Comparison of ENCODE assay signal across 10 cellular contexts in the genomic region with DNA sequence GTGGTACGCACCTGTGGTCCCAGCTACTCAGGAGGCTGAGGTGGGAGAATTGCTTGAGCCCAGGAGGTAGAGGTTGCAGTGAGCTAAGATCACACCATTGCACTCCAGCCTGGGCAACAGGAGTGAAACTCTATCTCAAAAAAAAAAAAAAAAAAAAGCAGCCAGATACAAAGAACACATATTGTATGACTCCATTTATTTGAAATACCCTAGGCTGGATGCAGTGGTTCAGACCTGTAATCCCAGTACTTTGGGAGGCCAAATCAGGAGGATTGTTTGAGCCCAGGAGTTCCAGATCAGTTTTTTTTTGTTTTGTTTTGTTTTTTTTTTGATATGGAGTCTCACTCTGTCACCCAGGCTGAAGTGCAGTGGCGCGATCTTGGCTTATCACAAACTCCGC. TPM values are rescaled to one million over a fixed set of nuclear protein-coding genes. Genes with fewer than 3 reads are reported as not detected.
DNase-seq lines count a peak whose midpoint lies in the region; ATAC-seq, FAIRE-seq and TF ChIP-seq lines count a peak whose summit lies in the region.
"Not testable (repeated sequence)": the region's sequence is repeated elsewhere in the genome, so short reads cannot be mapped to it uniquely, and the experiment has no call there.
"Had no signal": no experiment of that assay in that cellular context is flagged by ENCODE, and none has a peak within 500 bp of the region (broad histone marks: within the 10 kb centered on the region; RNA-seq: fewer than 3 reads in every experiment).

No MANE protein-coding gene starts in this region.

- H3K9ac ChIP-seq in K562 (ENCODE audit: insufficient read depth in 1 of 2, low read depth in 2 of 2, low read length in 2 of 2), result not testable (repeated sequence)

- H3K9me1 ChIP-seq in K562 (ENCODE audit: control insufficient read depth, insufficient read depth, low read length), result not testable (repeated sequence)

- not testable (repeated sequence) for H3K4me2 ChIP-seq in K562 (ENCODE audit: insufficient read depth, low read length)

- 49% methylated on average over 4 of the region's 4 CpGs for WGBS in K562 (ENCODE audit: insufficient coverage, low coverage, missing lambda C conversion rate)

- H3K79me2 ChIP-seq in K562 (ENCODE audit: control insufficient read depth, insufficient read depth, low read length), result peaks cover 28% of the 10 kb centered on the region

- not testable (repeated sequence) for H3K4me3 ChIP-seq in K562, gastrocnemius medialis

- FAIRE-seq in K562 (lab: Jason Lieb, UNC), result not testable (repeated sequence)

- BruUV-seq in K562 (replicated peaks; lab: Mats Ljungman, UMichigan), result not testable (repeated sequence)

- POLR2A ChIA-PET in HEK293T (lab: Yijun Ruan, JAX), result not testable (repeated sequence)
- POLR2A ChIA-PET in K562 (lab: Yijun Ruan, JAX), result interaction anchor here (0.6 to 1.1 kb wide), 2 partner anchors 11 to 290 kb away, joined by 3 to 4 read pairs; no protein-coding TSS in a partner anchor

- H3K9me3 ChIP-seq in K562 (replicated peaks; ENCODE audit: control insufficient read depth, insufficient read depth, low read depth, low read length); gastrocnemius medialis: not testable (repeated sequence)

- intact Hi-C loops in K562 (cut with micrococcal nuclease); gastrocnemius medialis (cut with DNase I; ENCODE audit: low total_unique reads): not testable (repeated sequence)

- CTCF ChIA-PET in HEK293T (lab: Yijun Ruan, JAX); K562 (lab: Yijun Ruan, JAX; ENCODE audit: low intra/inter-chr PET ratio): not testable (repeated sequence)

- TF ChIP-seq CTCF in K562 (IDR thresholded peaks at IDR 0.05 in 2 of 3, conservative IDR thresholded peaks at IDR 0.05 in 1 of 3; ENCODE audit: insufficient read depth in 2 of 3, low read depth in 1 of 3, low read length in 3 of 3); gastrocnemius medialis (IDR thresholded peaks at IDR 0.05 in 4 of 5, conservative IDR thresholded peaks at IDR 0.05 in 1 of 5): not testable (repeated sequence)

- TF ChIP-seq RAD21 in K562 (CRISPR knock-in tag; conservative IDR thresholded peaks at IDR 0.05 in 1 of 2, IDR thresholded peaks at IDR 0.05 in 1 of 2), result not testable (repeated sequence)

- not testable (repeated sequence) for TF ChIP-seq EP300 in K562 (IDR thresholded peaks at IDR 0.05; ENCODE audit: low read length)

- H4K20me1 ChIP-seq in K562 (replicated peaks; ENCODE audit: control insufficient read depth, insufficient read depth, low read length), result not testable (repeated sequence)

- not testable (repeated sequence) for ATAC-seq in K562
- ATAC-seq in gastrocnemius medialis, result peak; percentile 21 to 23

- H3K4me1 ChIP-seq in K562 (replicated peaks in 1 of 2; ENCODE audit: control insufficient read depth in 2 of 2, insufficient read depth in 2 of 2, low read length in 2 of 2) (peaks cover 10 to 40% of the 10 kb centered on the region in 2 experiments; a peak in 4 of 5 replicates), gastrocnemius medialis (peaks cover 16 to 25% of the 10 kb centered on the region in 2 donors)

- H3K27ac ChIP-seq in K562 (ENCODE audit: extremely low read depth, low read depth, low read length), result not testable (repeated sequence)
- H3K27ac ChIP-seq in gastrocnemius medialis, result peak overlapping the region in 3 of 4 donors; percentile 14 to 89 (median 66)

- H3K36me3 ChIP-seq in K562 (ENCODE audit: control insufficient read depth, insufficient read depth, low read length); gastrocnemius medialis: not testable (repeated sequence)

- TF ChIP-seq POLR2A in K562 (conservative IDR thresholded peaks at IDR 0.05); gastrocnemius medialis (IDR thresholded peaks at IDR 0.05): not testable (repeated sequence)

- H3K27me3 ChIP-seq in K562 (ENCODE audit: control insufficient read depth in 2 of 2, insufficient read depth in 2 of 2, low read length in 2 of 2); gastrocnemius medialis: not testable (repeated sequence)

- not testable (repeated sequence) for H2AFZ ChIP-seq in K562 (ENCODE audit: low read depth, low read length)

- in situ Hi-C loops in K562 (cut with MboI); gastrocnemius medialis (cut with MboI; ENCODE audit: low sequenced_read_pairs in 4 of 4): not testable (repeated sequence)

- not testable (repeated sequence) for DNase-seq in HEK293T (ENCODE audit: extremely low spot score)
- DNase-seq in NCI-H2171 treated with DMSO at 0.1 percent for 48 hours (lab: John Stamatoyannopoulos, UW), result peak; percentile 31
- peak in 1 of 4 experiments; percentile 15 for DNase-seq in K562 (ENCODE audit: extremely low read depth in 1 of 4, low spot score in 3 of 4)
- DNase-seq in gastrocnemius medialis, result peak in 1 of 2 donors; percentile 11

RNA-seq across cellular contexts. Expression of gene PTPMT1, which starts 3.0 kb away (rescaled TPM):
- total RNA-seq in K562 (2011; cell fraction: chromatin; rRNA removed; ENCODE audit: low replicate concordance), result 24.4 and 29.4 TPM in 2 replicates
- total RNA-seq in K562 (2011; cell fraction: nucleolus; rRNA removed), result 46.2 and 48.8 TPM in 2 replicates
- 40.4 and 62.1 TPM in 2 replicates for total RNA-seq in K562 (2011; cell fraction: nucleoplasm; rRNA removed)
- total RNA-seq in K562 (2014; rRNA removed) (140 and 146 TPM in 2 replicates), K562 (2014; rRNA removed; fragmentation: Illumina TruSeq; extraction: Trizol) (59.3 and 60.4 TPM in 2 replicates), K562 (2015; rRNA removed; fragmentation: Illumina TruSeq; extraction: Trizol) (61.2 and 65.3 TPM in 2 replicates), K562 (2021) (67.2 and 83.6 TPM in 2 replicates), gastrocnemius medialis (10 to 100 TPM; 58.2 to 87.9 (median 79.8) TPM)
- polyA plus RNA-seq in K562 (2011; rRNA removed) (69.8 and 80.0 TPM in 2 replicates), K562 (2014; fragmentation: Illumina TruSeq; extraction: Trizol) (66.6 and 73.1 TPM in 2 replicates), K562 (2014; fragmentation: Nextera tagmentation; extraction: Ambion mirVana) (10 to 100 TPM; 10.4 to 16.5 TPM), K562 (2014; rRNA removed) (109 and 144 TPM in 2 replicates)
- polyA plus RNA-seq in K562 (2011; cell fraction: cytosol; rRNA removed), result 103 and 173 TPM in 2 replicates
- polyA plus RNA-seq in K562 (2011; cell fraction: nucleus; rRNA removed), result 29.7 and 32.6 TPM in 2 replicates
- 73.7 and 80.8 TPM in 2 replicates for polyA plus RNA-seq in K562 (2012)
- polyA minus RNA-seq in K562 (2011; rRNA and poly(A)+ RNA removed), result 31.1 and 36.7 TPM in 2 replicates
- polyA minus RNA-seq in K562 (2011; cell fraction: cytosol; rRNA and poly(A)+ RNA removed), result 23.8 and 30.2 TPM in 2 replicates
- polyA minus RNA-seq in K562 (2011; cell fraction: nucleus; rRNA and poly(A)+ RNA removed), result 18.9 and 21.1 TPM in 2 replicates

RNA-seq across cellular contexts. Expression of gene CELF1, which starts 9.5 kb away (rescaled TPM):
- total RNA-seq in K562 (2011; cell fraction: chromatin; rRNA removed; ENCODE audit: low replicate concordance), result 291 and 350 TPM in 2 replicates
- 140 and 172 TPM in 2 replicates for total RNA-seq in K562 (2011; cell fraction: nucleolus; rRNA removed)
- 256 and 337 TPM in 2 replicates for total RNA-seq in K562 (2011; cell fraction: nucleoplasm; rRNA removed)
- total RNA-seq in K562 (2014; rRNA removed), result 59.2 and 63.9 TPM in 2 replicates
- total RNA-seq in K562 (2014; rRNA removed; fragmentation: Illumina TruSeq; extraction: Trizol), result 77.4 and 79.1 TPM in 2 replicates
- 65.1 and 71.4 TPM in 2 replicates for total RNA-seq in K562 (2015; rRNA removed; fragmentation: Illumina TruSeq; extraction: Trizol)
- 102 and 111 TPM in 2 replicates for total RNA-seq in K562 (2021)
- polyA plus RNA-seq in K562 (2011; rRNA removed), result 124 and 142 TPM in 2 replicates
- 75.5 and 93.9 TPM in 2 replicates for polyA plus RNA-seq in K562 (2011; cell fraction: cytosol; rRNA removed)
- polyA plus RNA-seq in K562 (2011; cell fraction: nucleus; rRNA removed), result 276 and 281 TPM in 2 replicates
- polyA plus RNA-seq in K562 (2012), result 28.5 and 38.8 TPM in 2 replicates
- 75.0 and 81.6 TPM in 2 replicates for polyA plus RNA-seq in K562 (2014; fragmentation: Illumina TruSeq; extraction: Trizol)
- 10 to 100 TPM; 11.3 to 21.6 TPM for polyA plus RNA-seq in K562 (2014; fragmentation: Nextera tagmentation; extraction: Ambion mirVana)
- 82.8 and 88.9 TPM in 2 replicates for polyA plus RNA-seq in K562 (2014; rRNA removed)
- polyA minus RNA-seq in K562 (2011; rRNA and poly(A)+ RNA removed), result 138 and 183 TPM in 2 replicates
- 71.5 and 87.3 TPM in 2 replicates for polyA minus RNA-seq in K562 (2011; cell fraction: cytosol; rRNA and poly(A)+ RNA removed)
- polyA minus RNA-seq in K562 (2011; cell fraction: nucleus; rRNA and poly(A)+ RNA removed), result 67.6 and 122 TPM in 2 replicates
- 100 to 1,000 TPM; 106 to 185 (median 136) TPM for total RNA-seq in gastrocnemius medialis

RNA-seq across cellular contexts. Expression of gene KBTBD4, which starts 16.4 kb away (rescaled TPM):
- 9.0 and 15.8 TPM in 2 replicates for total RNA-seq in K562 (2011; cell fraction: chromatin; rRNA removed; ENCODE audit: low replicate concordance)
- 11.7 and 13.2 TPM in 2 replicates for total RNA-seq in K562 (2011; cell fraction: nucleolus; rRNA removed)
- total RNA-seq in K562 (2011; cell fraction: nucleoplasm; rRNA removed), result 11.6 and 13.4 TPM in 2 replicates
- total RNA-seq in K562 (2014; rRNA removed), result 9.1 and 11.2 TPM in 2 replicates
- 13.6 TPM in 2 replicates for total RNA-seq in K562 (2014; rRNA removed; fragmentation: Illumina TruSeq; extraction: Trizol)
- 13.3 and 13.6 TPM in 2 replicates for total RNA-seq in K562 (2015; rRNA removed; fragmentation: Illumina TruSeq; extraction: Trizol)
- 11.0 and 12.9 TPM in 2 replicates for total RNA-seq in K562 (2021)
- 16.9 and 18.2 TPM in 2 replicates for polyA plus RNA-seq in K562 (2011; rRNA removed)
- polyA plus RNA-seq in K562 (2011; cell fraction: cytosol; rRNA removed), result 16.9 and 19.8 TPM in 2 replicates
- polyA plus RNA-seq in K562 (2011; cell fraction: nucleus; rRNA removed), result 6.6 and 9.4 TPM in 2 replicates
- polyA plus RNA-seq in K562 (2012), result 9.4 and 13.6 TPM in 2 replicates
- polyA plus RNA-seq in K562 (2014; fragmentation: Illumina TruSeq; extraction: Trizol), result 13.0 and 13.1 TPM in 2 replicates
- 10 to 100 TPM; 30.1 to 33.9 TPM for polyA plus RNA-seq in K562 (2014; fragmentation: Nextera tagmentation; extraction: Ambion mirVana)
- 7.0 and 10.1 TPM in 2 replicates for polyA plus RNA-seq in K562 (2014; rRNA removed)
- 21.9 and 23.1 TPM in 2 replicates for polyA minus RNA-seq in K562 (2011; rRNA and poly(A)+ RNA removed)
- 8.3 and 9.2 TPM in 2 replicates for polyA minus RNA-seq in K562 (2011; cell fraction: cytosol; rRNA and poly(A)+ RNA removed)
- polyA minus RNA-seq in K562 (2011; cell fraction: nucleus; rRNA and poly(A)+ RNA removed), result 5.4 and 10.0 TPM in 2 replicates
- 10 to 100 TPM; 25.0 to 35.6 (median 30.4) TPM for total RNA-seq in gastrocnemius medialis

RNA-seq across cellular contexts. Expression of gene NDUFS3, which starts 16.5 kb away (rescaled TPM):
- total RNA-seq in K562 (2011; cell fraction: chromatin; rRNA removed; ENCODE audit: low replicate concordance), result 228 and 279 TPM in 2 replicates
- total RNA-seq in K562 (2011; cell fraction: nucleolus; rRNA removed), result 212 and 223 TPM in 2 replicates
- 239 and 241 TPM in 2 replicates for total RNA-seq in K562 (2011; cell fraction: nucleoplasm; rRNA removed)
- total RNA-seq in K562 (2014; rRNA removed) (203 and 207 TPM in 2 replicates), K562 (2014; rRNA removed; fragmentation: Illumina TruSeq; extraction: Trizol) (191 and 192 TPM in 2 replicates), K562 (2015; rRNA removed; fragmentation: Illumina TruSeq; extraction: Trizol) (190 and 191 TPM in 2 replicates), K562 (2021) (229 and 238 TPM in 2 replicates), gastrocnemius medialis (100 to 1,000 TPM; 143 to 240 (median 194) TPM)
- polyA plus RNA-seq in K562 (2011; rRNA removed) (302 and 343 TPM in 2 replicates), K562 (2014; fragmentation: Illumina TruSeq; extraction: Trizol) (194 and 197 TPM in 2 replicates), K562 (2014; fragmentation: Nextera tagmentation; extraction: Ambion mirVana) (10 to 100 TPM; 38.7 to 82.3 TPM), K562 (2014; rRNA removed) (341 and 353 TPM in 2 replicates)
- 353 and 764 TPM in 2 replicates for polyA plus RNA-seq in K562 (2011; cell fraction: cytosol; rRNA removed)
- polyA plus RNA-seq in K562 (2011; cell fraction: nucleus; rRNA removed), result 319 and 323 TPM in 2 replicates
- 137 and 179 TPM in 2 replicates for polyA plus RNA-seq in K562 (2012)
- polyA minus RNA-seq in K562 (2011; rRNA and poly(A)+ RNA removed), result 180 and 229 TPM in 2 replicates
- 60.6 and 66.6 TPM in 2 replicates for polyA minus RNA-seq in K562 (2011; cell fraction: cytosol; rRNA and poly(A)+ RNA removed)
- polyA minus RNA-seq in K562 (2011; cell fraction: nucleus; rRNA and poly(A)+ RNA removed), result 57.1 and 90.0 TPM in 2 replicates

RNA-seq across cellular contexts. Expression of gene FAM180B, which starts 24.1 kb away (rescaled TPM):
- 0.49 and 0.51 TPM in 2 replicates for total RNA-seq in K562 (2011; cell fraction: chromatin; rRNA removed; ENCODE audit: low replicate concordance)
- total RNA-seq in K562 (2011; cell fraction: nucleolus; rRNA removed), result 0.26 and 0.50 TPM in 2 replicates
- 0.61 TPM in 1 of 2 replicates, not detected in the other for total RNA-seq in K562 (2011; cell fraction: nucleoplasm; rRNA removed)
- total RNA-seq in K562 (2014; rRNA removed) (0.14 TPM in 1 of 2 replicates, not detected in the other), K562 (2014; rRNA removed; fragmentation: Illumina TruSeq; extraction: Trizol) (not detected in 2 replicates), K562 (2015; rRNA removed; fragmentation: Illumina TruSeq; extraction: Trizol) (not detected in 2 replicates), K562 (2021) (not detected in 2 replicates), gastrocnemius medialis (not detected)
- polyA plus RNA-seq in K562 (2011; rRNA removed) (not detected in 2 replicates), K562 (2014; fragmentation: Illumina TruSeq; extraction: Trizol) (not detected in 2 replicates), K562 (2014; fragmentation: Nextera tagmentation; extraction: Ambion mirVana) (not detected), K562 (2014; rRNA removed) (0.05 TPM in 1 of 2 replicates, not detected in the other)
- polyA plus RNA-seq in K562 (2011; cell fraction: cytosol; rRNA removed), result not detected in 2 replicates
- polyA plus RNA-seq in K562 (2011; cell fraction: nucleus; rRNA removed), result 0.51 TPM in 1 of 2 replicates, not detected in the other
- not detected in 2 replicates for polyA plus RNA-seq in K562 (2012)
- polyA minus RNA-seq in K562 (2011; rRNA and poly(A)+ RNA removed), result 0.14 TPM in 1 of 2 replicates, not detected in the other
- not detected in 2 replicates for polyA minus RNA-seq in K562 (2011; cell fraction: cytosol; rRNA and poly(A)+ RNA removed)
- 0.13 and 0.44 TPM in 2 replicates for polyA minus RNA-seq in K562 (2011; cell fraction: nucleus; rRNA and poly(A)+ RNA removed)
- total RNA-seq: Daoy had no signal
- polyA plus RNA-seq: AG04450; CD14-positive monocyte; CD4-positive, alpha-beta memory T cell; CD4-positive, CD25-positive, alpha-beta regulatory T cell; CD8-positive, alpha-beta memory T cell had no signal
